23 cellular contexts compared by ENCODE assay signal in the genomic region with DNA sequence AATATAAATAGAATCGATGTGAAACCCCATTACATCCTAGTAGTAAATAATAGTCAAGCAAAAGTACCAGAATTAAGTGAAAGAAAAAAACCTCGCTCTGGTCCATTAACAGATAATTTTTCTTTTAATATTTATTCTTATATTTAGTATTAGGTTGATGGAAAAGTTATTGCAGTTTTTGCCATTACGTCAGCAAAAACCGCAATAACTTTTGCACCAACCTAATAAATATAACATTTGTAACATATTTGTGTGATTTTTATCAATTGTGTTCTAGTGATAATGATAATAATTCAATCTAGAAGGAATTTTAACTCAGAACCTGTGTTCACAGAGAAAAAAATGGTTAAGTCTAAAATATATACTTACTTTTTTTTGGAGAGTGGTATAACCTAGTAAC. TPM values are rescaled to one million over a fixed set of nuclear protein-coding genes. Genes with fewer than 3 reads are reported as not detected.
DNase-seq lines count a peak whose midpoint lies in the region; ATAC-seq, FAIRE-seq and TF ChIP-seq lines count a peak whose summit lies in the region.
"Had no signal": no experiment of that assay in that cellular context is flagged by ENCODE, and none has a peak within 500 bp of the region (broad histone marks: within the 10 kb centered on the region; RNA-seq: fewer than 3 reads in every experiment).

No MANE protein-coding gene starts in this region.

- peaks cover 5% of the 10 kb centered on the region for H3K27me3 Mint-ChIP-seq in CD8-positive, alpha-beta T cell (ENCODE audit: low read depth)
- H3K27me3 Mint-ChIP-seq: CD4-positive, alpha-beta memory T cell; CD4-positive, CD25-positive, alpha-beta regulatory T cell had no signal

- H3K4me3 Mint-ChIP-seq in CD8-positive, alpha-beta T cell: no peak overlapping the region
- H3K4me3 Mint-ChIP-seq: CD14-positive monocyte; CD4-positive, alpha-beta memory T cell; CD4-positive, CD25-positive, alpha-beta regulatory T cell had no signal

- POLR2A ChIA-PET in HepG2 (lab: Yijun Ruan, JAX): no interaction called here
- POLR2A ChIA-PET in IMR-90 (lab: Charles Lee; ENCODE audit: unreplicated experiment): no interaction called here
- POLR2A ChIA-PET in CD8-positive, alpha-beta T cell (lab: Charles Lee): interaction anchor here (0.6 kb wide), 1 partner anchor 60 kb away, joined by 3 read pairs; no protein-coding TSS in a partner anchor

- H3K14ac ChIP-seq in IMR-90 (replicated peaks; ENCODE audit: low read depth, low read length): no peak overlapping the region

- H3K36me3 ChIP-seq in HepG2 (replicated peaks in 1 of 2; ENCODE audit: control insufficient read depth in 1 of 2, insufficient read depth in 2 of 2, low read length in 2 of 2) (no peaks in the 10 kb centered on the region), right lobe of liver (no peaks in the 10 kb centered on the region), IMR-90 (ENCODE audit: control insufficient read depth, insufficient read depth, low read length) (no peaks in the 10 kb centered on the region)
- H3K36me3 ChIP-seq in CD8-positive, alpha-beta T cell (ENCODE audit: insufficient read depth, low read length): no peaks in the 10 kb centered on the region
- H3K36me3 ChIP-seq: BE2C had no signal

- no peak overlapping the region for H4K91ac ChIP-seq in IMR-90 (ENCODE audit: insufficient read depth, low read depth, low read length)

- intact Hi-C loops in HepG2 (cut with micrococcal nuclease; ENCODE audit: unreplicated experiment) (no loop called here), right lobe of liver (cut with DNase I) (no loop called here), IMR-90 (cut with micrococcal nuclease) (no loop called here)
- intact Hi-C loops in CD8-positive, alpha-beta T cell (cut with DNase I, micrococcal nuclease): no loop called here

- H3K4me1 ChIP-seq in HepG2 (ENCODE audit: insufficient read depth, low read length): no peaks in the 10 kb centered on the region
- no peaks in the 10 kb centered on the region for H3K4me1 ChIP-seq in right lobe of liver
- H3K4me1 ChIP-seq in IMR-90 (ENCODE audit: control insufficient read depth, insufficient read depth, low read length): no peaks in the 10 kb centered on the region
- H3K4me1 ChIP-seq in CD8-positive, alpha-beta T cell (ENCODE audit: insufficient read depth, low read length): no peaks in the 10 kb centered on the region
- H3K4me1 ChIP-seq: BE2C, Caco-2 had no signal

- TF ChIP-seq CTCF in HepG2 (CRISPR knock-in tag; IDR thresholded peaks at IDR 0.05): no peak
- TF ChIP-seq CTCF in right lobe of liver (IDR thresholded peaks at IDR 0.05): no peak
- TF ChIP-seq CTCF in IMR-90 (conservative IDR thresholded peaks at IDR 0.05; ENCODE audit: low read depth, low read length): no peak
- TF ChIP-seq CTCF in CD8-positive, alpha-beta T cell (IDR thresholded peaks at IDR 0.05): no peak

- no peak overlapping the region for H2BK20ac ChIP-seq in IMR-90 (ENCODE audit: low read depth, low read length)

- CTCF ChIA-PET in HepG2 (lab: Yijun Ruan, JAX; ENCODE audit: low intra/inter-chr PET ratio, low total read pairs) (no interaction called here), IMR-90 (lab: Yijun Ruan, JAX) (no interaction called here)
- CTCF ChIA-PET in CD8-positive, alpha-beta T cell (lab: Charles Lee): no interaction called here

- H3K27ac Mint-ChIP-seq in CD8-positive, alpha-beta T cell: no peak overlapping the region
- H3K27ac Mint-ChIP-seq: CD14-positive monocyte; CD4-positive, alpha-beta memory T cell; CD4-positive, CD25-positive, alpha-beta regulatory T cell had no signal

- H3K9me1 ChIP-seq in IMR-90 (ENCODE audit: insufficient read depth, low read length): no peaks in the 10 kb centered on the region

- no peak overlapping the region for H4K8ac ChIP-seq in IMR-90 (ENCODE audit: low read depth in 2 of 2, low read length in 2 of 2)

- 2% methylated on average over 4 of the region's 4 CpGs for WGBS in HepG2 (ENCODE audit: low lambda C conversion rate)
- 62% methylated on average over 4 of the region's 4 CpGs for WGBS in right lobe of liver (ENCODE audit: insufficient coverage, low coverage, low lambda C conversion rate, missing lambda C conversion rate)
- no CpG with 5 or more reads among the region's 4 CpGs for WGBS in IMR-90 (ENCODE audit: extremely low coverage in 2 of 2, insufficient read length in 1 of 2), 2 experiments

- no peaks in the 10 kb centered on the region for H3K36me3 Mint-ChIP-seq in CD8-positive, alpha-beta T cell
- H3K36me3 Mint-ChIP-seq: CD14-positive monocyte; CD4-positive, alpha-beta memory T cell; CD4-positive, CD25-positive, alpha-beta regulatory T cell had no signal

- H3K79me1 ChIP-seq in IMR-90 (ENCODE audit: low read depth in 1 of 2, low read length in 2 of 2): no peaks in the 10 kb centered on the region

- TF ChIP-seq POLR2A in HepG2 (IDR thresholded peaks at IDR 0.05; ENCODE audit: insufficient read depth in 1 of 2, low read depth in 2 of 2, low read length in 2 of 2): no peak
- no peak for TF ChIP-seq POLR2A in right lobe of liver (IDR thresholded peaks at IDR 0.05)
- TF ChIP-seq POLR2A in IMR-90 (IDR thresholded peaks at IDR 0.05; ENCODE audit: low read depth, low read length): no peak

- H3K27me3 ChIP-seq in HepG2 (ENCODE audit: control insufficient read depth in 1 of 2, insufficient read depth in 2 of 2, low read length in 2 of 2): no peaks in the 10 kb centered on the region
- no peaks in the 10 kb centered on the region for H3K27me3 ChIP-seq in right lobe of liver
- H3K27me3 ChIP-seq in IMR-90 (ENCODE audit: control insufficient read depth, insufficient read depth, low read length): no peaks in the 10 kb centered on the region
- H3K27me3 ChIP-seq in CD8-positive, alpha-beta T cell (ENCODE audit: insufficient read depth, low read length): no peaks in the 10 kb centered on the region
- H3K27me3 ChIP-seq: BE2C, BLaER1 had no signal

- dilution Hi-C loops in IMR-90 (cut with HindIII; ENCODE audit: low sequenced_read_pairs, unreplicated experiment): no loop called here

- H3K9ac ChIP-seq in HepG2 (ENCODE audit: insufficient read depth, low read depth, low read length) (no peak overlapping the region), IMR-90 (ENCODE audit: low read depth, low read length) (no peak overlapping the region)
- H3K9ac ChIP-seq: BLaER1 had no signal

- in situ Hi-C loops in HepG2 (cut with HindIII; ENCODE audit: extremely low pct_ligation_motif_present, low pct_unique_long_range_greater_than_20kb): no loop called here
- in situ Hi-C loops in IMR-90 (cut with MboI; ENCODE audit: low sequenced_read_pairs): no loop called here

- H3K23ac ChIP-seq in IMR-90 (ENCODE audit: low read depth, low read length): no peak overlapping the region

- no peak overlapping the region for H3K56ac ChIP-seq in IMR-90 (ENCODE audit: extremely low read depth, insufficient read depth, low read length)

- no peak overlapping the region for H2BK120ac ChIP-seq in IMR-90 (ENCODE audit: low read depth, low read length)

- H2BK15ac ChIP-seq in IMR-90 (ENCODE audit: low read depth, low read length): no peak overlapping the region

- no peak for TF ChIP-seq RAD21 in HepG2 (CRISPR knock-in tag; IDR thresholded peaks at IDR 0.05)
- no peak for TF ChIP-seq RAD21 in IMR-90 (IDR thresholded peaks at IDR 0.05; ENCODE audit: low read length)

- no peak overlapping the region for H3K4me3 ChIP-seq in HepG2 (replicated peaks in 1 of 3; ENCODE audit: insufficient read depth in 1 of 3, low read depth in 2 of 3, low read length in 3 of 3)
- H3K4me3 ChIP-seq in right lobe of liver: no peak overlapping the region
- H3K4me3 ChIP-seq in IMR-90 (ENCODE audit: insufficient read depth, low read depth, low read length): no peak overlapping the region
- H3K4me3 ChIP-seq in CD8-positive, alpha-beta T cell (ENCODE audit: low read depth, low read length): no peak overlapping the region
- H3K4me3 ChIP-seq: BLaER1 had no signal

- no peak overlapping the region for H3K27ac ChIP-seq in HepG2 (ENCODE audit: extremely low read length, insufficient read depth, low read length)
- H3K27ac ChIP-seq in right lobe of liver: no peak overlapping the region
- no peak overlapping the region for H3K27ac ChIP-seq in IMR-90 (ENCODE audit: insufficient read depth, low read length)
- no peak overlapping the region for H3K27ac ChIP-seq in CD8-positive, alpha-beta T cell (ENCODE audit: low read depth, low read length)
- H3K27ac ChIP-seq: 22Rv1, BLaER1 had no signal

- TF ChIP-seq EP300 in HepG2 (IDR thresholded peaks at IDR 0.05; ENCODE audit: low read depth in 2 of 2, low read length in 2 of 2) (no peak), HepG2 (CRISPR knock-in tag; IDR thresholded peaks at IDR 0.05; ENCODE audit: borderline replicate concordance) (no peak)

- no peak overlapping the region for H3K18ac ChIP-seq in IMR-90 (ENCODE audit: low read depth, low read length)

- no peak overlapping the region for H4K5ac ChIP-seq in IMR-90 (ENCODE audit: low read depth, low read length)

- H2BK5ac ChIP-seq in IMR-90 (ENCODE audit: low read depth, low read length, poor library complexity, severe bottlenecking): no peak overlapping the region

- FAIRE-seq in HepG2 (lab: Jason Lieb, UNC) (no peak), islet of Langerhans (lab: Jason Lieb, UNC) (peak; percentile 64)
- FAIRE-seq: D721Med, G401.6, GM12891 had no signal

- H3K9me3 ChIP-seq in HepG2 (ENCODE audit: low read length) (no peaks in the 10 kb centered on the region), right lobe of liver (no peaks in the 10 kb centered on the region), IMR-90 (ENCODE audit: control insufficient read depth, insufficient read depth, low read length) (no peaks in the 10 kb centered on the region)
- H3K9me3 ChIP-seq in CD8-positive, alpha-beta T cell (ENCODE audit: low read length): no peaks in the 10 kb centered on the region
- H3K9me3 ChIP-seq: BE2C, BLaER1, Caco-2 had no signal

- H3K79me2 ChIP-seq in HepG2 (ENCODE audit: insufficient read depth, low read length): no peaks in the 10 kb centered on the region

- ATAC-seq in HepG2 (no peak), right lobe of liver (no peak), IMR-90 (ENCODE audit: low read depth) (no peak)
- no peak for ATAC-seq in CD8-positive, alpha-beta T cell

- BruUV-seq in HepG2 (replicated peaks; lab: Mats Ljungman, UMichigan) (no TSS peak), IMR-90 (replicated peaks; lab: Mats Ljungman, UMichigan) (no TSS peak)

- no peaks in the 10 kb centered on the region for H3K9me3 Mint-ChIP-seq in CD8-positive, alpha-beta T cell
- H3K9me3 Mint-ChIP-seq: CD14-positive monocyte; CD4-positive, alpha-beta memory T cell had no signal

- H3K4me1 Mint-ChIP-seq in CD8-positive, alpha-beta T cell (ENCODE audit: low read depth): no peaks in the 10 kb centered on the region
- H3K4me1 Mint-ChIP-seq: CD14-positive monocyte; CD4-positive, alpha-beta memory T cell; CD4-positive, CD25-positive, alpha-beta regulatory T cell had no signal

- DNase-seq in HepG2 (ENCODE audit: low spot score): no peak
- no peak for DNase-seq in right lobe of liver
- DNase-seq in IMR-90: no peak
- no peak for DNase-seq in CD8-positive, alpha-beta T cell
- no peak for DNase-seq in activated CD4-positive, alpha-beta T cell treated with anti-CD3 and anti-CD28 coated beads for 1 hour
- DNase-seq: ACHN; BE2C; C1 segment of cervical spinal cord; Caco-2; Calu3; CD4-positive, alpha-beta memory T cell; CD4-positive, CD25-positive, alpha-beta regulatory T cell; DMS79 treated with DMSO at 0.1 percent for 48 hours; GF-D8 had no signal

- H2AK9ac ChIP-seq in IMR-90 (replicated peaks; ENCODE audit: low read depth, low read length, poor library complexity): no peak overlapping the region

- no peak overlapping the region for H3K4ac ChIP-seq in IMR-90 (ENCODE audit: low read depth, low read length)

- H2AFZ ChIP-seq in HepG2 (ENCODE audit: low read length): no peak overlapping the region
- H2AFZ ChIP-seq in IMR-90 (replicated peaks; ENCODE audit: low read length, poor library complexity): no peak overlapping the region

- H4K20me1 ChIP-seq in HepG2 (ENCODE audit: insufficient read depth, low read length) (no peaks in the 10 kb centered on the region), IMR-90 (ENCODE audit: insufficient read depth, low read length) (no peaks in the 10 kb centered on the region)

- no peak overlapping the region for H3K4me2 ChIP-seq in HepG2 (ENCODE audit: low read depth, low read length)
- H3K4me2 ChIP-seq in IMR-90 (ENCODE audit: low read depth, low read length): no peak overlapping the region
- H3K4me2 ChIP-seq: BLaER1 had no signal

- no peak overlapping the region for H2AK5ac ChIP-seq in IMR-90 (ENCODE audit: low read depth, low read length)

RNA-seq across cellular contexts. Expression of a gene that starts 16.1 kb away (rescaled TPM):
- total RNA-seq in HepG2 (2016; rRNA removed; fragmentation: Illumina TruSeq; extraction: Trizol) (not detected in 2 replicates), right lobe of liver (under 1 TPM in 3 of 6 experiments, not detected in 3; 0.04 to 0.62 (median 0.61) TPM), IMR-90 (2012; rRNA removed) (under 0.01 TPM in 1 of 2 replicates, not detected in the other)
- total RNA-seq in HepG2 (2016; cell fraction: cytosol; rRNA removed; fragmentation: Illumina TruSeq; extraction: Trizol; ENCODE audit: low read depth): not detected in 2 replicates
- total RNA-seq in HepG2 (2016; cell fraction: insoluble cytoplasmic fraction; rRNA removed; fragmentation: Illumina TruSeq; extraction: Trizol): not detected in 2 replicates
- total RNA-seq in HepG2 (2016; cell fraction: membrane; rRNA removed; fragmentation: Illumina TruSeq; extraction: Trizol): not detected in 2 replicates
- not detected in 2 replicates for total RNA-seq in HepG2 (2016; cell fraction: nucleus; rRNA removed; fragmentation: Illumina TruSeq; extraction: Trizol)
- polyA plus RNA-seq in HepG2 (2011; rRNA removed) (not detected in 2 replicates), IMR-90 (2012; rRNA removed) (not detected in 2 replicates)
- not detected in 2 replicates for polyA plus RNA-seq in HepG2 (2011; cell fraction: cytosol; rRNA removed)
- polyA plus RNA-seq in HepG2 (2011; cell fraction: nucleus; rRNA removed): not detected in 2 replicates
- not detected in 2 replicates for polyA plus RNA-seq in HepG2 (2012)
- not detected in 2 replicates for polyA plus RNA-seq in HepG2 (2016; cell fraction: cytosol; fragmentation: Illumina TruSeq; extraction: Trizol; ENCODE audit: low read depth)
- not detected in 2 replicates for polyA plus RNA-seq in HepG2 (2016; cell fraction: insoluble cytoplasmic fraction; fragmentation: Illumina TruSeq; extraction: Trizol; ENCODE audit: low read depth)
- polyA plus RNA-seq in HepG2 (2016; cell fraction: membrane; fragmentation: Illumina TruSeq; extraction: Trizol; ENCODE audit: low read depth): not detected in 2 replicates
- not detected in 2 replicates for polyA plus RNA-seq in HepG2 (2016; cell fraction: nucleus; fragmentation: Illumina TruSeq; extraction: Trizol; ENCODE audit: insufficient read depth, low read depth)
- 0.02 TPM in 1 of 2 replicates, not detected in the other for polyA minus RNA-seq in HepG2 (2011; rRNA and poly(A)+ RNA removed; ENCODE audit: low replicate concordance)
- polyA minus RNA-seq in HepG2 (2011; cell fraction: cytosol; rRNA and poly(A)+ RNA removed): not detected in 2 replicates
- not detected in 2 replicates for polyA minus RNA-seq in HepG2 (2011; cell fraction: nucleus; rRNA and poly(A)+ RNA removed)
- 0.01 TPM in 1 of 2 replicates, not detected in the other for polyA plus RNA-seq in IMR-90 (2012; cell fraction: cytosol; rRNA removed)
- polyA plus RNA-seq in IMR-90 (2012; cell fraction: nucleus; rRNA removed; ENCODE audit: low replicate concordance): not detected in 2 replicates
- total RNA-seq in CD8-positive, alpha-beta T cell: not detected
- total RNA-seq: A172; Caco-2; Calu3; CD4-positive, alpha-beta memory T cell; CD4-positive, CD25-positive, alpha-beta regulatory T cell had no signal
- polyA plus RNA-seq: AG04450; CD14-positive monocyte; CD4-positive, alpha-beta memory T cell; CD4-positive, CD25-positive, alpha-beta regulatory T cell had no signal
